Comparison of ENCODE assay signal across 17 cellular contexts in the genomic region with DNA sequence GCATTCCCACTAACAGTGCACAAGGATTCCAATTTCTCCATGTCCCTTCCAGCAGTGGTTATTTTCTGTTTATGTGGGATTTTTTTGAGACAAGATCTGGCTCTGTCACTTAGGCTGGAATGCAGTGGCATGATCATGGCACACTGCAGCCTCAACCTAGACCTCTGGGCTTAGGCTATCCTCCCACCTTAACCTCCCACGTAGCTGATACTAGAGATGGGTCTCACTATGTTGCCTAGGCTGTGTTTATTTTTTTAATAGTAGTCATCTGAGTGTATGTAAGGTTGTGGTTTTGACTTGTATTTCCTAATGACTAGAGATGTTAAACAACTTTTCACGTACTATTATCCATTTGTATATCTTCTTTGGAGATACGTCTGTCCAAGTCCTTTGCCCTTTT.
A peak's percentile ranks its signal among the peaks of the same experiment; 100 is the strongest.
DNase-seq lines count a peak whose midpoint lies in the region; ATAC-seq and TF ChIP-seq lines count a peak whose summit lies in the region.
"Had no signal": no experiment of that assay in that cellular context is flagged by ENCODE, and none has a peak within 500 bp of the region (broad histone marks: within the 10 kb centered on the region; RNA-seq: fewer than 3 reads in every experiment).

No MANE protein-coding gene starts in this region.

- no TSS peak for BruUV-seq in IMR-90 (replicated peaks; lab: Mats Ljungman, UMichigan)

- no peaks in the 10 kb centered on the region; the same call in 1 of the 2 replicates for H3K27me3 ChIP-seq in IMR-90 (ENCODE audit: control insufficient read depth, insufficient read depth, low read length)
- H3K27me3 ChIP-seq in SJSA1 (replicated peaks) = no peaks in the 10 kb centered on the region
- H3K27me3 ChIP-seq: BLaER1 treated with 17β-estradiol and CSF1 and Interleukin-3, amounts not matched to agents 10 nM and 100 nM had no signal

- intact Hi-C loops in IMR-90 (cut with micrococcal nuclease) = no loop called here

- H3K36me3 ChIP-seq in IMR-90 (ENCODE audit: control insufficient read depth, insufficient read depth, low read length) = no peaks in the 10 kb centered on the region
- no peaks in the 10 kb centered on the region for H3K36me3 ChIP-seq in SJSA1

- H2AK9ac ChIP-seq in IMR-90 (replicated peaks; ENCODE audit: low read depth, low read length, poor library complexity) = no peak overlapping the region

- no peak overlapping the region for H2BK5ac ChIP-seq in IMR-90 (ENCODE audit: low read depth, low read length, poor library complexity, severe bottlenecking)

- H3K27ac ChIP-seq in IMR-90 (ENCODE audit: insufficient read depth, low read length) (no peak overlapping the region), SJSA1 (no peak overlapping the region)
- H3K27ac ChIP-seq: 22Rv1; A549; BLaER1 treated with 17β-estradiol and CSF1 and Interleukin-3, amounts not matched to agents 10 nM and 100 nM; C4-2B had no signal

- WGBS in IMR-90 (ENCODE audit: extremely low coverage in 2 of 2, insufficient read length in 1 of 2), 2 experiments = no CpG with 5 or more reads among the region's 3 CpGs

- no peak overlapping the region for H3K18ac ChIP-seq in IMR-90 (ENCODE audit: low read depth, low read length)

- no peak for TF ChIP-seq CTCF in IMR-90 (conservative IDR thresholded peaks at IDR 0.05; ENCODE audit: low read depth, low read length)

- in situ Hi-C loops in IMR-90 (cut with MboI; ENCODE audit: low sequenced_read_pairs) = no loop called here

- TF ChIP-seq POLR2A in IMR-90 (IDR thresholded peaks at IDR 0.05; ENCODE audit: low read depth, low read length) (no peak), erythroblast (IDR thresholded peaks at IDR 0.05; ENCODE audit: low read length) (no peak)

- H2AK5ac ChIP-seq in IMR-90 (ENCODE audit: low read depth, low read length) = no peak overlapping the region

- DNase-seq in H4 (ENCODE audit: low spot score) (peak; percentile 25), IMR-90 (peak; percentile 12), SJSA1 (ENCODE audit: low read depth in 1 of 2, low spot score in 2 of 2) (peak; percentile 62 to 66), erythroblast (lab: John Stamatoyannopoulos, UW) (no peak), NCI-H1092 (lab: John Stamatoyannopoulos, UW) (no peak)
- DNase-seq: AML-193; Caco-2; Calu3; CD4-positive, alpha-beta T cell; CD8-positive, alpha-beta T cell; DMS79 treated with DMSO at 0.1 percent for 48 hours; GF-D8 had no signal

- dilution Hi-C loops in IMR-90 (cut with HindIII; ENCODE audit: low sequenced_read_pairs, unreplicated experiment) = no loop called here

- no peaks in the 10 kb centered on the region for H4K20me1 ChIP-seq in IMR-90 (ENCODE audit: insufficient read depth, low read length)
- H4K20me1 ChIP-seq: BLaER1 treated with 17β-estradiol and CSF1 and Interleukin-3, amounts not matched to agents 10 nM and 100 nM had no signal

- H3K4me3 ChIP-seq in IMR-90 (ENCODE audit: insufficient read depth, low read depth, low read length) = no peak overlapping the region
- no peak overlapping the region for H3K4me3 ChIP-seq in SJSA1
- H3K4me3 ChIP-seq: A549; BLaER1 treated with 17β-estradiol and CSF1 and Interleukin-3, amounts not matched to agents 10 nM and 100 nM had no signal

- no peak overlapping the region for H2BK20ac ChIP-seq in IMR-90 (ENCODE audit: low read depth, low read length)

- ATAC-seq in IMR-90 (ENCODE audit: low read depth) (peak; percentile 44; the same call in 1 of the 2 replicates), HG03196 (IDR thresholded peaks at IDR 0.05; ENCODE audit: unreplicated experiment) (no peak)
- ATAC-seq: A549; CD8-positive, alpha-beta T cell had no signal

- H3K4ac ChIP-seq in IMR-90 (ENCODE audit: low read depth, low read length) = no peak overlapping the region

- H3K9me1 ChIP-seq in IMR-90 (ENCODE audit: insufficient read depth, low read length) = no peaks in the 10 kb centered on the region

- H2AFZ ChIP-seq in IMR-90 (replicated peaks; ENCODE audit: low read length, poor library complexity) = no peak overlapping the region

- H3K14ac ChIP-seq in IMR-90 (replicated peaks; ENCODE audit: low read depth, low read length) = no peak overlapping the region

- H3K9me3 ChIP-seq in IMR-90 (ENCODE audit: control insufficient read depth, insufficient read depth, low read length) (peaks cover 23% of the 10 kb centered on the region), SJSA1 (replicated peaks) (peaks cover 9% of the 10 kb centered on the region; the same call in 1 of the 2 replicates)

- POLR2A ChIA-PET in IMR-90 (lab: Charles Lee; ENCODE audit: unreplicated experiment) = no interaction called here

- no peak for TF ChIP-seq RAD21 in IMR-90 (IDR thresholded peaks at IDR 0.05; ENCODE audit: low read length)

- no peak overlapping the region for H2BK15ac ChIP-seq in IMR-90 (ENCODE audit: low read depth, low read length)

- CTCF ChIA-PET in IMR-90 (lab: Yijun Ruan, JAX) = no interaction called here

- no peak overlapping the region for H3K4me2 ChIP-seq in IMR-90 (ENCODE audit: low read depth, low read length)
- H3K4me2 ChIP-seq: A549; BLaER1 treated with 17β-estradiol and CSF1 and Interleukin-3, amounts not matched to agents 10 nM and 100 nM had no signal

- H3K56ac ChIP-seq in IMR-90 (ENCODE audit: extremely low read depth, insufficient read depth, low read length) = no peak overlapping the region

- no peak overlapping the region for H3K9ac ChIP-seq in IMR-90 (ENCODE audit: low read depth, low read length)
- H3K9ac ChIP-seq: BLaER1 treated with 17β-estradiol and CSF1 and Interleukin-3, amounts not matched to agents 10 nM and 100 nM had no signal

- H4K91ac ChIP-seq in IMR-90 (ENCODE audit: insufficient read depth, low read depth, low read length) = no peak overlapping the region

- H4K5ac ChIP-seq in IMR-90 (ENCODE audit: low read depth, low read length) = no peak overlapping the region

- no peak overlapping the region for H3K23ac ChIP-seq in IMR-90 (ENCODE audit: low read depth, low read length)

- H3K4me1 ChIP-seq in IMR-90 (ENCODE audit: control insufficient read depth, insufficient read depth, low read length) (no peaks in the 10 kb centered on the region), SJSA1 (replicated peaks) (peaks cover 3% of the 10 kb centered on the region; the same call in 1 of the 2 replicates)
- H3K4me1 ChIP-seq: A549, Caco-2 had no signal

- H3K79me1 ChIP-seq in IMR-90 (ENCODE audit: low read depth in 1 of 2, low read length in 2 of 2) = no peaks in the 10 kb centered on the region

- no peak overlapping the region for H2BK120ac ChIP-seq in IMR-90 (ENCODE audit: low read depth, low read length)

- H4K8ac ChIP-seq in IMR-90 (ENCODE audit: low read depth in 2 of 2, low read length in 2 of 2) = no peak overlapping the region

TF ChIP-seq in IMR-90, 13 proteins besides CTCF, POLR2A, EP300 and RAD21:
- TF ChIP-seq RCOR1 (IDR thresholded peaks at IDR 0.05; ENCODE audit: insufficient replicate concordance, low read length) (no peak), SMC3 (IDR thresholded peaks at IDR 0.05; ENCODE audit: low read depth, low read length) (no peak), NFE2L2 (IDR thresholded peaks at IDR 0.05; ENCODE audit: low read depth, low read length) (no peak), MAZ (IDR thresholded peaks at IDR 0.05; ENCODE audit: borderline replicate concordance, low read depth, low read length) (no peak), CHD1 (IDR thresholded peaks at IDR 0.05; ENCODE audit: low read depth, low read length) (no peak), MAFK (IDR thresholded peaks at IDR 0.05; ENCODE audit: low read depth, low read length) (no peak), FOS (IDR thresholded peaks at IDR 0.05; ENCODE audit: low read depth, low read length) (no peak)
- TF ChIP-seq, protein P1, sequence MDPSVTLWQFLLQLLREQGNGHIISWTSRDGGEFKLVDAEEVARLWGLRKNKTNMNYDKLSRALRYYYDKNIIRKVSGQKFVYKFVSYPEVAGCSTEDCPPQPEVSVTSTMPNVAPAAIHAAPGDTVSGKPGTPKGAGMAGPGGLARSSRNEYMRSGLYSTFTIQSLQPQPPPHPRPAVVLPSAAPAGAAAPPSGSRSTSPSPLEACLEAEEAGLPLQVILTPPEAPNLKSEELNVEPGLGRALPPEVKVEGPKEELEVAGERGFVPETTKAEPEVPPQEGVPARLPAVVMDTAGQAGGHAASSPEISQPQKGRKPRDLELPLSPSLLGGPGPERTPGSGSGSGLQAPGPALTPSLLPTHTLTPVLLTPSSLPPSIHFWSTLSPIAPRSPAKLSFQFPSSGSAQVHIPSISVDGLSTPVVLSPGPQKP (IDR thresholded peaks at IDR 0.05; ENCODE audit: borderline replicate concordance, low read depth, low read length) = no peak
- TF ChIP-seq, protein P2, sequence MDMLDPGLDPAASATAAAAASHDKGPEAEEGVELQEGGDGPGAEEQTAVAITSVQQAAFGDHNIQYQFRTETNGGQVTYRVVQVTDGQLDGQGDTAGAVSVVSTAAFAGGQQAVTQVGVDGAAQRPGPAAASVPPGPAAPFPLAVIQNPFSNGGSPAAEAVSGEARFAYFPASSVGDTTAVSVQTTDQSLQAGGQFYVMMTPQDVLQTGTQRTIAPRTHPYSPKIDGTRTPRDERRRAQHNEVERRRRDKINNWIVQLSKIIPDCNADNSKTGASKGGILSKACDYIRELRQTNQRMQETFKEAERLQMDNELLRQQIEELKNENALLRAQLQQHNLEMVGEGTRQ (IDR thresholded peaks at IDR 0.05; ENCODE audit: low read depth, low read length) = no peak

Comparison
In these comparisons a context has a peak if more than half of its experiments do, and no peak if none do; other contexts are left out.
1. DNase-seq: peak in H4 (single experiment), IMR-90 (single experiment) and SJSA1 (2 of 2); none in erythroblast (0 of 2) and NCI-H1092 (single experiment).